In genomic region chr4:53476232-53477037, GRCh38 we compare ENCODE assay signal across 1 cellular context.
TF ChIP-seq lines count a peak whose summit lies in the region.

No MANE protein-coding gene starts in this region.

TF ChIP-seq in H1, 55 proteins besides CTCF, POLR2A, EP300 and RAD21:
- TF ChIP-seq NRF1 (IDR thresholded peaks at IDR 0.05; ENCODE audit: low read depth, low read length) (no peak), RBBP5 (IDR thresholded peaks at IDR 0.05; ENCODE audit: borderline replicate concordance, low read depth, low read length) (peak; percentile 72; the same call in 1 of the 2 replicates)
